In genomic region chr10:125151824-125152634, GRCh38 we compare ENCODE assay signal across 9 cellular contexts. TPM values are rescaled to one million over a fixed set of nuclear protein-coding genes. Genes with fewer than 3 reads are reported as not detected.
DNase-seq lines count a peak whose midpoint lies in the region; ATAC-seq and TF ChIP-seq lines count a peak whose summit lies in the region.
"Had no signal": no experiment of that assay in that cellular context is flagged by ENCODE, and none has a peak within 500 bp of the region (broad histone marks: within the 10 kb centered on the region; RNA-seq: fewer than 3 reads in every experiment).

No MANE protein-coding gene starts in this region.

- peak overlapping the region; percentile 39 for H3K4me3 Mint-ChIP-seq in dendritic cell treated with granulocyte-macrophage colony-stimulating factor and Interleukin-4, amounts not matched to agents 40 ng/mL and 50 ng/mL, for 4 days

- H3K27me3 Mint-ChIP-seq in dendritic cell treated with granulocyte-macrophage colony-stimulating factor and Interleukin-4, amounts not matched to agents 40 ng/mL and 50 ng/mL, for 4 days: no peaks in the 10 kb centered on the region

- DNase-seq in NCI-H2196 (lab: John Stamatoyannopoulos, UW; ENCODE audit: unreplicated experiment) (peak; percentile 46), NCI-H2196 treated with DMSO at 0.1 percent for 48 hours (lab: John Stamatoyannopoulos, UW; ENCODE audit: unreplicated experiment) (no peak), lung (ENCODE audit: low spot score) (peak; percentile 46), tibial artery (peak in 1 of 2 donors; percentile 73), NOMO-1 treated with dmso at 0.1 percent for 144 hours (lab: John Stamatoyannopoulos, UW; ENCODE audit: unreplicated experiment) (no peak)
- DNase-seq: NCI-H226 had no signal

- 13 to 23% methylated on average over 39 to 63 of the region's 63 CpGs for WGBS in lung, 2 donors

- peaks cover 91% of the 10 kb centered on the region for H3K4me1 Mint-ChIP-seq in dendritic cell treated with granulocyte-macrophage colony-stimulating factor and Interleukin-4, amounts not matched to agents 40 ng/mL and 50 ng/mL, for 4 days (ENCODE audit: low read depth)

- no peaks in the 10 kb centered on the region for H3K9me3 Mint-ChIP-seq in dendritic cell treated with granulocyte-macrophage colony-stimulating factor and Interleukin-4, amounts not matched to agents 40 ng/mL and 50 ng/mL, for 4 days

- ATAC-seq in lung (ENCODE audit: insufficient read depth, low FRiP score): peak; percentile 12
- ATAC-seq in GM18519 (IDR thresholded peaks at IDR 0.05; ENCODE audit: low FRiP score, unreplicated experiment): no peak
- ATAC-seq in HG03025 (IDR thresholded peaks at IDR 0.05; ENCODE audit: low FRiP score, unreplicated experiment): no peak

- H3K27ac ChIP-seq in lung (ENCODE audit: low read depth in 1 of 2, low read length in 1 of 2): peak overlapping the region in 1 of 2 donors; percentile 76
- peak overlapping the region; percentile 70 to 99 for H3K27ac ChIP-seq in tibial artery

- no peak for TF ChIP-seq CTCF in lung (IDR thresholded peaks at IDR 0.05; ENCODE audit: control extremely low read depth, extremely low read depth)
- no peak for TF ChIP-seq CTCF in tibial artery (IDR thresholded peaks at IDR 0.05)

- H3K36me3 ChIP-seq in lung (ENCODE audit: control insufficient read depth in 2 of 2, insufficient read depth in 2 of 2, low read length in 2 of 2) (no peaks in the 10 kb centered on the region), tibial artery (peaks cover 0 to 9% (median 5%) of the 10 kb centered on the region in 3 donors)

- intact Hi-C loops in dendritic cell treated with granulocyte-macrophage colony-stimulating factor and Interleukin-4, amounts not matched to agents 40 ng/mL and 50 ng/mL, for 4 days (cut with micrococcal nuclease): loop anchor here (10.0 kb wide), 1 partner anchor 237 kb away; no protein-coding TSS in a partner anchor
- intact Hi-C loops in tibial artery (cut with DNase I; ENCODE audit: low total_unique reads): loop anchor here (10.0 kb wide), 1 partner anchor 147 kb away; no protein-coding TSS in a partner anchor

- H3K27me3 ChIP-seq in lung (ENCODE audit: control insufficient read depth, insufficient read depth): no peaks in the 10 kb centered on the region
- no peaks in the 10 kb centered on the region for H3K27me3 ChIP-seq in tibial artery

- no peaks in the 10 kb centered on the region for H3K9me3 ChIP-seq in lung (ENCODE audit: control insufficient read depth in 2 of 2, insufficient read depth in 1 of 2, low read length in 1 of 2)
- H3K9me3 ChIP-seq in tibial artery: no peaks in the 10 kb centered on the region

- peaks cover 22% of the 10 kb centered on the region for H3K36me3 Mint-ChIP-seq in dendritic cell treated with granulocyte-macrophage colony-stimulating factor and Interleukin-4, amounts not matched to agents 40 ng/mL and 50 ng/mL, for 4 days (ENCODE audit: low read depth)

- no peak overlapping the region for H3K27ac Mint-ChIP-seq in dendritic cell treated with granulocyte-macrophage colony-stimulating factor and Interleukin-4, amounts not matched to agents 40 ng/mL and 50 ng/mL, for 4 days

- H3K4me3 ChIP-seq in lung: peak overlapping the region; percentile 2
- peak overlapping the region in 1 of 2 donors; percentile 8 for H3K4me3 ChIP-seq in tibial artery

- peaks cover 46 to 58% of the 10 kb centered on the region in 2 donors for H3K4me1 ChIP-seq in lung (ENCODE audit: control insufficient read depth in 2 of 2, insufficient read depth in 2 of 2, low read length in 2 of 2)
- H3K4me1 ChIP-seq in tibial artery: peaks cover 9 to 100% (median 88%) of the 10 kb centered on the region in 4 donors

RNA-seq across cellular contexts. Expression of gene CTBP2, which starts 8.3 kb away (rescaled TPM):
- total RNA-seq in lung: 10 to 100 TPM; 74.9 to 80.6 TPM
- 10 to 100 TPM; 19.2 to 51.6 TPM for polyA plus RNA-seq in lung

Comparison
In these comparisons a context has a peak if more than half of its experiments do, and no peak if none do; other contexts are left out.
1. DNase-seq: peak in NCI-H2196 (single experiment) and lung (single experiment); none in NCI-H2196 treated with DMSO at 0.1 percent for 48 hours (single experiment) and NOMO-1 treated with dmso at 0.1 percent for 144 hours (single experiment).